Comparison of ENCODE assay signal across 9 cellular contexts in the genomic region with DNA sequence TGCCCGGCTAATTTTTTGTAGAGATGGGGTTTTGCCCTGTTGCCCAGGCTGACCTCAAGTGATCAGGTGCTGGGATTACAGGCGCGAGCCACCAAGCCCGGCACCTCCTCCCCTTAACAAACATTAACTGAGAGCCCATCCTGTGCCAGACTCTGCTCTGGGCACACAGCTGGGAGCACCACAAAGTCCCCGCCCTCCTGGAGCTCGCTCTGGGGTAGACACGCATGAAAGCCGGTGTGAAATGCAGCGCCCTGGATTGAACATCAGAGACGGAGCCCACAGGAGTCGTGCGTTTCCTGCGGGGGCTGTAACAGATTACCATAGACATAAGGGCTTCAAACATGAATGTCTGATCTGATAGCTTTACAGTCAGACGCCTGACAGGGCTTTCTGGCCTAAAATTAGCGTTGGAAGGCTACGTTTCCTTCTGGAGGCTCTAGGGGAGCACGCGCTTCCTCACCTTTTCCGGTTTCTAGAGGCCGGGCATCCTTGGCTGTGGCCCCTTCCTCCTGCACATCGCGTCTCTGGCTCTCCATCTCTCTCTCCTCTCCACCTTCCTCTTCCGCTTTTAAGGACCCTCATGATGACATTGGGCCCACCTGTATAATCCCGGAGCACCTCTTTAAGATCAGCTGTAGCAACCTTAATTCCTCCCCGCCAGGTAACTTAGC. TPM values are rescaled to one million over a fixed set of nuclear protein-coding genes. Genes with fewer than 3 reads are reported as not detected.
DNase-seq lines count a peak whose midpoint lies in the region; ATAC-seq, FAIRE-seq and TF ChIP-seq lines count a peak whose summit lies in the region.
"Had no signal": no experiment of that assay in that cellular context is flagged by ENCODE, and none has a peak within 500 bp of the region (broad histone marks: within the 10 kb centered on the region; RNA-seq: fewer than 3 reads in every experiment).

No MANE protein-coding gene starts in this region.

- H3K4me3 ChIP-seq in WI38 (ENCODE audit: low read depth, low read length) (peak overlapping the region; percentile 53), right cardiac atrium (ENCODE audit: low read length) (peak overlapping the region; percentile 28)

- peak overlapping the region; percentile 68 for H3K4me3 Mint-ChIP-seq in stimulated activated memory B cell treated with anti-CD40 and anti-IgM and Interleukin-4, amounts not matched to agents 10 μg/mL and 1 μg/mL and 100 μg/mL, for 72 hours

- no peak for TF ChIP-seq CTCF in WI38 (IDR thresholded peaks at IDR 0.05; ENCODE audit: low read depth, low read length)

- H3K36me3 Mint-ChIP-seq in stimulated activated memory B cell treated with anti-CD40 and anti-IgM and Interleukin-4, amounts not matched to agents 10 μg/mL and 1 μg/mL and 100 μg/mL, for 72 hours: no peaks in the 10 kb centered on the region

- H3K4me1 Mint-ChIP-seq in stimulated activated memory B cell treated with anti-CD40 and anti-IgM and Interleukin-4, amounts not matched to agents 10 μg/mL and 1 μg/mL and 100 μg/mL, for 72 hours: peaks cover 60% of the 10 kb centered on the region

- no peaks in the 10 kb centered on the region for H3K27me3 ChIP-seq in right cardiac atrium (ENCODE audit: control insufficient read depth, insufficient read depth)

- H3K9me3 ChIP-seq in right cardiac atrium (ENCODE audit: control insufficient read depth, low read length): no peaks in the 10 kb centered on the region

- FAIRE-seq in GM18507 (lab: Jason Lieb, UNC): peak; percentile 71

- no peaks in the 10 kb centered on the region for H3K27me3 Mint-ChIP-seq in stimulated activated memory B cell treated with anti-CD40 and anti-IgM and Interleukin-4, amounts not matched to agents 10 μg/mL and 1 μg/mL and 100 μg/mL, for 72 hours

- intact Hi-C loops in right cardiac atrium (cut with DNase I): loop anchor here in 2 of 4 donors (10.0 kb wide), 2 partner anchors 135 to 195 kb away; a partner anchor contains a TSS

- H3K4me1 ChIP-seq in right cardiac atrium (ENCODE audit: control insufficient read depth, insufficient read depth, low read length): peaks cover 4% of the 10 kb centered on the region

- no peaks in the 10 kb centered on the region for H3K9me3 Mint-ChIP-seq in stimulated activated memory B cell treated with anti-CD40 and anti-IgM and Interleukin-4, amounts not matched to agents 10 μg/mL and 1 μg/mL and 100 μg/mL, for 72 hours

- H3K27ac Mint-ChIP-seq in stimulated activated memory B cell treated with anti-CD40 and anti-IgM and Interleukin-4, amounts not matched to agents 10 μg/mL and 1 μg/mL and 100 μg/mL, for 72 hours: peak overlapping the region; percentile 87

- H3K27ac ChIP-seq in right cardiac atrium (ENCODE audit: low read length): peak overlapping the region; percentile 99

- no peak for DNase-seq in GM18507 (ENCODE audit: extremely low spot score, insufficient read length, low read depth)
- DNase-seq in right cardiac atrium: peak in 2 of 3 donors; percentile 62 to 68
- DNase-seq in D341Med (ENCODE audit: low spot score): no peak
- no peak for DNase-seq in putamen (ENCODE audit: low spot score)
- DNase-seq: Karpas-422 had no signal

- ATAC-seq in right cardiac atrium: peak; percentile 8 to 10
- ATAC-seq in stimulated activated memory B cell treated with anti-CD40 and anti-IgM and Interleukin-4, amounts not matched to agents 10 μg/mL and 1 μg/mL and 100 μg/mL, for 72 hours: no peak
- ATAC-seq in HG03097 (IDR thresholded peaks at IDR 0.05; ENCODE audit: low FRiP score, unreplicated experiment): no peak
- no peak for ATAC-seq in HG03135 (IDR thresholded peaks at IDR 0.05; ENCODE audit: unreplicated experiment)

- WGBS in right cardiac atrium: 30% methylated on average over 25 of the region's 25 CpGs

RNA-seq across cellular contexts. Expression of a gene that starts 14.4 kb away (rescaled TPM):
- 10 to 100 TPM; 16.9 to 22.0 (median 20.1) TPM for total RNA-seq in right cardiac atrium
- 26.5 TPM for polyA plus RNA-seq in right cardiac atrium

Comparison
In these comparisons a context has a peak if more than half of its experiments do, and no peak if none do; other contexts are left out.
1. DNase-seq: peak in right cardiac atrium (2 of 3); none in GM18507 (single experiment), D341Med (single experiment) and putamen (single experiment).
2. ATAC-seq: peak in right cardiac atrium (2 of 2); none in stimulated activated memory B cell treated with anti-CD40 and anti-IgM and Interleukin-4, amounts not matched to agents 10 μg/mL and 1 μg/mL and 100 μg/mL, for 72 hours (single experiment), HG03097 (single experiment) and HG03135 (single experiment).